ENCODE assay signal across 1 cellular context in the genomic region with DNA sequence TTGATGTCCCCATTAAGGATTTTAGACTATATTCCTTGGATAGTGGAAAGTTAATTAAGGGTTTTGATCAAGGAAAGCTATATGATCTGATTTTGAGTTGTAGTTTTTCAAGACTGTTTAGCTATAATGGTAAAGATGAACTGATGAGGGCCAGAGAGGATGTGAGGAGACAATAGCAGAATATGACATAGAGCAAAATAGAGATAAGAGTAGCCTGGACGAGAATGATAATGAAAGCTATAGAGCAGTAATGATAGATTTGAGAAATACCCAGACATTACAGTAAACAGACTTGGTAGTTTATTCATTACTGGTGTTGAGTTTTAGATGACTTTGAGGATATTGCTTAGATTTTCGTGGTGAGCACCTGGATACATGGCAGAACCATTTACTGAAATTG.
TF ChIP-seq lines count a peak whose summit lies in the region.

No MANE protein-coding gene starts in this region.

TF ChIP-seq in K562, 482 proteins besides CTCF, POLR2A, EP300 and RAD21 (continued from another document):
- TF ChIP-seq CHAMP1 (IDR thresholded peaks at IDR 0.05) (peak; percentile 43; the same call in 1 of the 2 replicates), HDAC3 (IDR thresholded peaks at IDR 0.05; ENCODE audit: borderline replicate concordance, partially characterized antibody) (no peak), CBX3 (IDR thresholded peaks at IDR 0.05; ENCODE audit: borderline replicate concordance in 1 of 2, low read length in 2 of 2) (no peak), DMBX1 (CRISPR knock-in tag; IDR thresholded peaks at IDR 0.05; ENCODE audit: borderline replicate concordance) (peak; percentile 45; the same call in 1 of the 2 replicates), CREB1 (IDR thresholded peaks at IDR 0.05) (no peak), CREB1 (CRISPR knock-in tag; IDR thresholded peaks at IDR 0.05) (no peak), ATF6 (CRISPR knock-in tag; IDR thresholded peaks at IDR 0.05) (no peak), TRIM24 (IDR thresholded peaks at IDR 0.05) (peak; percentile 26 to 73; a peak in 3 of 4 replicates), ZNF41 (CRISPR knock-in tag; conservative IDR thresholded peaks at IDR 0.05) (no peak), FOXJ2 (tag; IDR thresholded peaks at IDR 0.05) (no peak), MEIS2 (IDR thresholded peaks at IDR 0.05; ENCODE audit: partially characterized antibody) (peak; percentile 87), MTA2 (IDR thresholded peaks at IDR 0.05; ENCODE audit: low read depth) (peak; percentile 81), ZNF589 (CRISPR knock-in tag; IDR thresholded peaks at IDR 0.05; ENCODE audit: low read depth) (no peak), FOXM1 (IDR thresholded peaks at IDR 0.05; ENCODE audit: low read depth) (peak; percentile 51; the same call in 1 of the 2 replicates), FOXM1 (CRISPR knock-in tag; IDR thresholded peaks at IDR 0.05; ENCODE audit: low read depth) (no peak), MCM7 (IDR thresholded peaks at IDR 0.05) (no peak), TEAD4 (IDR thresholded peaks at IDR 0.05; ENCODE audit: low read length) (peak; percentile 84), TEAD4 (CRISPR knock-in tag; IDR thresholded peaks at IDR 0.05; ENCODE audit: borderline replicate concordance) (no peak), ZKSCAN8 (CRISPR knock-in tag; IDR thresholded peaks at IDR 0.05) (no peak), PML (IDR thresholded peaks at IDR 0.05; ENCODE audit: low read length) (peak; percentile 60; the same call in 1 of the 2 replicates), SMAD1 (IDR thresholded peaks at IDR 0.05; ENCODE audit: low read depth, low read length, partially characterized antibody) (no peak), NCOR1 (IDR thresholded peaks at IDR 0.05) (peak; percentile 77), SNRNP70 (optimal IDR thresholded peaks at IDR 0.05; ENCODE audit: low read depth, low read length) (no peak), ZNF347 (CRISPR knock-in tag; IDR thresholded peaks at IDR 0.05; ENCODE audit: low read depth) (no peak), RFX1 (IDR thresholded peaks at IDR 0.05) (no peak), PBX2 (CRISPR knock-in tag; IDR thresholded peaks at IDR 0.05; ENCODE audit: low read depth) (no peak), PBX2 (tag; conservative IDR thresholded peaks at IDR 0.05; ENCODE audit: low read depth) (peak; percentile 65), TCF7 (IDR thresholded peaks at IDR 0.05; ENCODE audit: borderline replicate concordance) (no peak), ARHGAP35 (IDR thresholded peaks at IDR 0.05; ENCODE audit: partially characterized antibody) (no peak), KLF10 (CRISPR knock-in tag; IDR thresholded peaks at IDR 0.05) (no peak), TAL1 (IDR thresholded peaks at IDR 0.05) (peak; percentile 90), DEAF1 (CRISPR knock-in tag; IDR thresholded peaks at IDR 0.05) (no peak), KDM1A (IDR thresholded peaks at IDR 0.05) (peak; percentile 47 to 49; a peak in 3 of 4 replicates), CHD2 (IDR thresholded peaks at IDR 0.05; ENCODE audit: low read depth, low read length) (no peak), TRIM25 (IDR thresholded peaks at IDR 0.05; ENCODE audit: borderline replicate concordance) (no peak), MTF1 (CRISPR knock-in tag; IDR thresholded peaks at IDR 0.05; ENCODE audit: borderline replicate concordance) (no peak), CTBP1 (IDR thresholded peaks at IDR 0.05; ENCODE audit: borderline replicate concordance) (peak; percentile 66), FOSL1 (tag; conservative IDR thresholded peaks at IDR 0.05) (0 out of 2 replicates have a peak, but pooled peaks have one; percentile 24), THRB (CRISPR knock-in tag; conservative IDR thresholded peaks at IDR 0.05) (no peak), ZEB2 (IDR thresholded peaks at IDR 0.05) (peak; percentile 51; the same call in 1 of the 2 replicates), ZFX (CRISPR knock-in tag; IDR thresholded peaks at IDR 0.05) (no peak), NFIC (IDR thresholded peaks at IDR 0.05) (peak; percentile 45), FOXK2 (conservative IDR thresholded peaks at IDR 0.05 in 1 of 2, IDR thresholded peaks at IDR 0.05 in 1 of 2; ENCODE audit: low read depth in 2 of 2) (0 out of 4 replicates have a peak, but pooled peaks of 1 of the 2 experiments have one; percentile 22), SRSF7 (optimal IDR thresholded peaks at IDR 0.05; ENCODE audit: low read depth, low read length) (no peak)
- TF ChIP-seq, protein P1, sequence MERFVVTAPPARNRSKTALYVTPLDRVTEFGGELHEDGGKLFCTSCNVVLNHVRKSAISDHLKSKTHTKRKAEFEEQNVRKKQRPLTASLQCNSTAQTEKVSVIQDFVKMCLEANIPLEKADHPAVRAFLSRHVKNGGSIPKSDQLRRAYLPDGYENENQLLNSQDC (CRISPR knock-in tag; IDR thresholded peaks at IDR 0.05): no peak
- TF ChIP-seq, protein P2, sequence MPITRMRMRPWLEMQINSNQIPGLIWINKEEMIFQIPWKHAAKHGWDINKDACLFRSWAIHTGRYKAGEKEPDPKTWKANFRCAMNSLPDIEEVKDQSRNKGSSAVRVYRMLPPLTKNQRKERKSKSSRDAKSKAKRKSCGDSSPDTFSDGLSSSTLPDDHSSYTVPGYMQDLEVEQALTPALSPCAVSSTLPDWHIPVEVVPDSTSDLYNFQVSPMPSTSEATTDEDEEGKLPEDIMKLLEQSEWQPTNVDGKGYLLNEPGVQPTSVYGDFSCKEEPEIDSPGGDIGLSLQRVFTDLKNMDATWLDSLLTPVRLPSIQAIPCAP (CRISPR knock-in tag; IDR thresholded peaks at IDR 0.05; ENCODE audit: borderline replicate concordance): no peak
